Comparison of ENCODE assay signal across 20 cellular contexts in genomic region chr3:111227216-111227615, GRCh38.
A peak's percentile ranks its signal among the peaks of the same experiment; 100 is the strongest.
DNase-seq lines count a peak whose midpoint lies in the region; ATAC-seq and TF ChIP-seq lines count a peak whose summit lies in the region.
"Had no signal": no experiment of that assay in that cellular context is flagged by ENCODE, and none has a peak within 500 bp of the region (broad histone marks: within the 10 kb centered on the region; RNA-seq: fewer than 3 reads in every experiment).

No MANE protein-coding gene starts in this region.

- no peak overlapping the region for H3K23ac ChIP-seq in IMR-90 (ENCODE audit: low read depth, low read length)

- H3K9me1 ChIP-seq in IMR-90 (ENCODE audit: insufficient read depth, low read length), result peaks cover 4% of the 10 kb centered on the region

- no peak overlapping the region for H2BK20ac ChIP-seq in IMR-90 (ENCODE audit: low read depth, low read length)

- DNase-seq in BJ (ENCODE audit: low read depth) (peak; percentile 56), IMR-90 (peak; percentile 69), cardiac fibroblast (ENCODE audit: low read depth in 2 of 2) (peak; percentile 35 to 76), iris pigment epithelial cell (ENCODE audit: low read depth) (peak; percentile 65), sciatic nerve (ENCODE audit: low spot score) (no peak), NCI-H2081 treated with DMSO at 0.1 percent for 48 hours (lab: John Stamatoyannopoulos, UW) (no peak), Peyer's patch (no peak)
- no peak for DNase-seq in stimulated activated naive CD4-positive, alpha-beta T cell (lab: John Stamatoyannopoulos, UW)
- DNase-seq: activated effector memory CD4-positive, alpha-beta T cell treated with anti-CD3 and anti-CD28 coated beads, Interleukin-2, amount 50 U/mL, for 16 hours; AML-193; esophagus squamous epithelium; MG63; NCI-H1930; NCI-H524 treated with DMSO at 0.1 percent for 48 hours; substantia nigra; T-helper 1 cell had no signal

- no peak overlapping the region for H2BK15ac ChIP-seq in IMR-90 (ENCODE audit: low read depth, low read length)

- H3K9me3 ChIP-seq in IMR-90 (ENCODE audit: control insufficient read depth, insufficient read depth, low read length) (no peaks in the 10 kb centered on the region), Peyer's patch (no peaks in the 10 kb centered on the region)
- H3K9me3 ChIP-seq: ascending aorta, esophagus squamous epithelium, MG63 had no signal

- no peak overlapping the region for H2AFZ ChIP-seq in IMR-90 (replicated peaks; ENCODE audit: low read length, poor library complexity)

- no peak for TF ChIP-seq CTCF in BJ (IDR thresholded peaks at IDR 0.05; ENCODE audit: insufficient read depth, low read depth, low read length)
- TF ChIP-seq CTCF in IMR-90 (conservative IDR thresholded peaks at IDR 0.05; ENCODE audit: low read depth, low read length), result no peak
- no peak for TF ChIP-seq CTCF in cardiac fibroblast (IDR thresholded peaks at IDR 0.05; ENCODE audit: low read depth, low read length)
- no peak for TF ChIP-seq CTCF in Peyer's patch (IDR thresholded peaks at IDR 0.05)

- no peak overlapping the region for H2AK9ac ChIP-seq in IMR-90 (replicated peaks; ENCODE audit: low read depth, low read length, poor library complexity)

- no peak overlapping the region for H3K4me2 ChIP-seq in IMR-90 (ENCODE audit: low read depth, low read length)

- CTCF ChIA-PET in BJ (lab: Yijun Ruan, JAX) (interaction anchor here (1.1 to 1.2 kb wide), 2 partner anchors 12 to 16 kb away, joined by 3 read pairs; no protein-coding TSS in a partner anchor), IMR-90 (lab: Yijun Ruan, JAX) (no interaction called here)

- H4K91ac ChIP-seq in IMR-90 (ENCODE audit: insufficient read depth, low read depth, low read length), result no peak overlapping the region

- no peaks in the 10 kb centered on the region for H3K36me3 ChIP-seq in BJ (ENCODE audit: control insufficient read depth, insufficient read depth, low read length)
- no peaks in the 10 kb centered on the region for H3K36me3 ChIP-seq in IMR-90 (ENCODE audit: control insufficient read depth, insufficient read depth, low read length)
- no peaks in the 10 kb centered on the region for H3K36me3 ChIP-seq in Peyer's patch
- H3K36me3 ChIP-seq: ascending aorta, esophagus squamous epithelium, MG63 had no signal

- no peak overlapping the region for H3K9ac ChIP-seq in IMR-90 (ENCODE audit: low read depth, low read length)

- no peak overlapping the region for H3K4me3 ChIP-seq in BJ (ENCODE audit: low read depth, low read length)
- H3K4me3 ChIP-seq in IMR-90 (ENCODE audit: insufficient read depth, low read depth, low read length), result no peak overlapping the region
- no peak overlapping the region for H3K4me3 ChIP-seq in cardiac fibroblast (replicated peaks in 1 of 2; ENCODE audit: low read depth in 2 of 2, low read length in 2 of 2)
- H3K4me3 ChIP-seq in Peyer's patch, result no peak overlapping the region
- H3K4me3 ChIP-seq: ascending aorta, esophagus squamous epithelium, lung, MG63 had no signal

- POLR2A ChIA-PET in BJ (lab: Charles Lee) (no interaction called here), IMR-90 (lab: Charles Lee; ENCODE audit: unreplicated experiment) (no interaction called here)

- peak overlapping the region; percentile 37 for H2BK5ac ChIP-seq in IMR-90 (ENCODE audit: low read depth, low read length, poor library complexity, severe bottlenecking)

- H3K27me3 ChIP-seq in BJ (ENCODE audit: control insufficient read depth, insufficient read depth, low read length), result no peaks in the 10 kb centered on the region
- no peaks in the 10 kb centered on the region for H3K27me3 ChIP-seq in IMR-90 (ENCODE audit: control insufficient read depth, insufficient read depth, low read length)
- H3K27me3 ChIP-seq in Peyer's patch, result no peaks in the 10 kb centered on the region
- H3K27me3 ChIP-seq: ascending aorta, esophagus squamous epithelium, MG63 had no signal

- ATAC-seq in IMR-90 (ENCODE audit: low read depth) (no peak), sciatic nerve (no peak)
- ATAC-seq: natural killer cell treated with Interleukin-12 subunit alpha and Interleukin-12 subunit beta and Interleukin-15 and Interleukin-18, amount 100 ng/mL, for 72 hours; Panc1 had no signal

- dilution Hi-C loops in IMR-90 (cut with HindIII; ENCODE audit: low sequenced_read_pairs, unreplicated experiment), result no loop called here

- no peak for TF ChIP-seq RAD21 in IMR-90 (IDR thresholded peaks at IDR 0.05; ENCODE audit: low read length)

- no peak overlapping the region for H2BK120ac ChIP-seq in IMR-90 (ENCODE audit: low read depth, low read length)

- intact Hi-C loops in IMR-90 (cut with micrococcal nuclease) (no loop called here), sciatic nerve (cut with DNase I) (no loop called here)

- in situ Hi-C loops in IMR-90 (cut with MboI; ENCODE audit: low sequenced_read_pairs), result no loop called here

- no peak overlapping the region for H3K27ac ChIP-seq in IMR-90 (ENCODE audit: insufficient read depth, low read length)
- H3K27ac ChIP-seq in Peyer's patch, result no peak overlapping the region
- H3K27ac ChIP-seq: ascending aorta, esophagus squamous epithelium had no signal

- peak overlapping the region; percentile 52; the same call in 1 of the 2 replicates for H3K4ac ChIP-seq in IMR-90 (ENCODE audit: low read depth, low read length)

- H4K5ac ChIP-seq in IMR-90 (ENCODE audit: low read depth, low read length), result no peak overlapping the region

- no peak overlapping the region for H3K56ac ChIP-seq in IMR-90 (ENCODE audit: extremely low read depth, insufficient read depth, low read length)

- H3K79me1 ChIP-seq in IMR-90 (ENCODE audit: low read depth in 1 of 2, low read length in 2 of 2), result no peaks in the 10 kb centered on the region

- no peak overlapping the region for H4K8ac ChIP-seq in IMR-90 (ENCODE audit: low read depth in 2 of 2, low read length in 2 of 2)

- H3K18ac ChIP-seq in IMR-90 (ENCODE audit: low read depth, low read length), result no peak overlapping the region

- H4K20me1 ChIP-seq in IMR-90 (ENCODE audit: insufficient read depth, low read length), result no peaks in the 10 kb centered on the region

- BruUV-seq in IMR-90 (replicated peaks; lab: Mats Ljungman, UMichigan), result no TSS peak

- TF ChIP-seq POLR2A in IMR-90 (IDR thresholded peaks at IDR 0.05; ENCODE audit: low read depth, low read length) (no peak), Peyer's patch (IDR thresholded peaks at IDR 0.05) (no peak)

- H3K4me1 ChIP-seq in IMR-90 (ENCODE audit: control insufficient read depth, insufficient read depth, low read length) (peaks cover 2% of the 10 kb centered on the region; the same call in 1 of the 2 replicates), Peyer's patch (no peaks in the 10 kb centered on the region)
- H3K4me1 ChIP-seq: ascending aorta, esophagus squamous epithelium had no signal

- H2AK5ac ChIP-seq in IMR-90 (ENCODE audit: low read depth, low read length), result no peak overlapping the region

- 0 out of 2 replicates have a peak overlapping the region, but pooled peaks have one; percentile 15 for H3K14ac ChIP-seq in IMR-90 (replicated peaks; ENCODE audit: low read depth, low read length)

TF ChIP-seq in IMR-90, 13 proteins besides CTCF, POLR2A, EP300 and RAD21:
- TF ChIP-seq CEBPB (IDR thresholded peaks at IDR 0.05; ENCODE audit: low read depth, low read length) (peak; percentile 46; the same call in 1 of the 2 replicates), USF2 (IDR thresholded peaks at IDR 0.05; ENCODE audit: low read depth, low read length) (no peak)

Comparison
In these comparisons a context has a peak if more than half of its experiments do, and no peak if none do; other contexts are left out.
1. DNase-seq: peak in BJ (single experiment), IMR-90 (single experiment), cardiac fibroblast (2 of 2) and iris pigment epithelial cell (single experiment); none in sciatic nerve (single experiment), stimulated activated naive CD4-positive, alpha-beta T cell (0 of 6), NCI-H2081 treated with DMSO at 0.1 percent for 48 hours (single experiment) and Peyer's patch (0 of 3).